17 cellular contexts compared by ENCODE assay signal in the genomic region with DNA sequence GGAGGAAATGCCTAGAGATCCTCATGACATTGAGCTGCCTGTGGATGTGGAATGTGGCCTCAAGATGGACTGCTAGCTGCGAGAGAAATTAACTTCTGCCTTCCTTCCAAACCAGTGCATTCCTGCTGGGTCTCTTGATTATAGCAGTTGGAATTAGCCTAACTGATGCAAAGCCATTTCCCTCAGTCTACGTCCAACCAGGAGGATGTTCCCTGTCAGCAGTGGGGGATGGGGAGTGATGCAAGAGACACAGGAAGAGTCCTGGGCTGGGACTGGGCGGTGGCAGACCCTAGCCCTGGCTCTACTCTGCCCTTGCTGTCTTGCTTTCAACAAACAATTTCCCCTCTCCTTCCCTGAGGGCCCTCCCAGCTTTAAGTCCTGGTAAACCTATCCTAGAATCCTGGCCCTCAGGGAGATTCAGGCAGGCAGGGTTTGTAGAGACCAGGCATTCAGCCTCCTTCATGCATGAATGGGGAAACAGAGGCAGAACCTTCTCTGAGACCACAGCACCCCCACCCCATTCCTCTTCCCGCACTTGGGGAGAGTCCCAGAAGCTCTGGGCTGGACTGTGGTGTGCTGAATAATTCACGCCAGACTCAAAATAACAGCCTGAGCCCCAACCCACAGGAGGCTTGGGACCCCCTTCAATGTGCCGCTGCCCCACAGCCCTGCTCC. TPM values are rescaled to one million over a fixed set of nuclear protein-coding genes. Genes with fewer than 3 reads are reported as not detected.
A peak's percentile ranks its signal among the peaks of the same experiment; 100 is the strongest.
DNase-seq lines count a peak whose midpoint lies in the region; ATAC-seq and TF ChIP-seq lines count a peak whose summit lies in the region.
"Had no signal": no experiment of that assay in that cellular context is flagged by ENCODE, and none has a peak within 500 bp of the region (broad histone marks: within the 10 kb centered on the region; RNA-seq: fewer than 3 reads in every experiment).

No MANE protein-coding gene starts in this region.

- POLR2A ChIA-PET in AG04449 (lab: Yijun Ruan, JAX), result interaction anchor here (1.0 kb wide), 1 partner anchor 17 kb away, joined by 3 read pairs; the partner anchor contains the start of gene C11orf96

- peaks cover 4% of the 10 kb centered on the region for H3K9me3 Mint-ChIP-seq in HFFc6

- peaks cover 10% of the 10 kb centered on the region for H3K27me3 Mint-ChIP-seq in HFFc6 (ENCODE audit: insufficient read depth)

- DNase-seq in AG04449 (ENCODE audit: low read depth, low spot score) (peak; percentile 42), ELF-1 (ENCODE audit: low read depth, low spot score) (peak; percentile 80), body of pancreas (no peak), left colon (no peak), HFFc6 (no peak), NCI-H1930 (lab: John Stamatoyannopoulos, UW) (no peak)
- DNase-seq: CD4-positive, CD25-positive, alpha-beta regulatory T cell; IMR-90; MV-4-11; NCI-H1105 treated with DMSO at 0.1 percent for 48 hours; NCI-H2081; NCI-H2171; NCI-H526 had no signal

- intact Hi-C loops in body of pancreas (cut with DNase I), result no loop called here
- intact Hi-C loops in left colon (cut with DNase I, micrococcal nuclease), result no loop called here

- peak; percentile 33 for ATAC-seq in body of pancreas
- no peak for ATAC-seq in left colon
- no peak for ATAC-seq in GM18505 (IDR thresholded peaks at IDR 0.05; ENCODE audit: unreplicated experiment)

- no peak overlapping the region for H3K27ac Mint-ChIP-seq in HFFc6
- H3K27ac Mint-ChIP-seq: CD4-positive, CD25-positive, alpha-beta regulatory T cell had no signal

- WGBS in body of pancreas, 2 donors, result 82 to 95% methylated on average over 5 to 6 of the region's 6 CpGs

- H3K9ac ChIP-seq in iPS-20b (ENCODE audit: low read depth, low read length), result no peak overlapping the region

- H3K27me3 ChIP-seq in body of pancreas (no peaks in the 10 kb centered on the region), iPS-20b (ENCODE audit: insufficient read depth, low read length) (no peaks in the 10 kb centered on the region)
- H3K27me3 ChIP-seq: Peyer's patch had no signal

- H3K36me3 ChIP-seq in body of pancreas (replicated peaks in 1 of 2; ENCODE audit: insufficient read depth in 1 of 2, low read depth in 2 of 2), result no peaks in the 10 kb centered on the region
- no peaks in the 10 kb centered on the region for H3K36me3 ChIP-seq in iPS-20b (ENCODE audit: insufficient read depth, low read depth, low read length)
- H3K36me3 ChIP-seq: Peyer's patch had no signal

- no peak overlapping the region for H3K27ac ChIP-seq in body of pancreas
- peak overlapping the region; percentile 51 for H3K27ac ChIP-seq in iPS-20b (ENCODE audit: low read length)
- H3K27ac ChIP-seq: Peyer's patch had no signal

- H3K9me3 ChIP-seq in body of pancreas (no peaks in the 10 kb centered on the region), iPS-20b (ENCODE audit: insufficient read depth, low read depth, low read length) (no peaks in the 10 kb centered on the region)
- H3K9me3 ChIP-seq: Peyer's patch had no signal

- CTCF ChIA-PET in AG04449 (lab: Yijun Ruan, JAX), result interaction anchor here (1.0 to 7.6 kb wide), 4 partner anchors 9 to 15 kb away, joined by 3 to 88 read pairs (median 4); partner anchors contain the start of gene C11orf96

- H3K4me3 ChIP-seq in AG04449 (ENCODE audit: low read depth, low read length) (no peak overlapping the region), body of pancreas (no peak overlapping the region), iPS-20b (ENCODE audit: low read length) (no peak overlapping the region)
- H3K4me3 ChIP-seq: Peyer's patch had no signal

- TF ChIP-seq POLR2A in body of pancreas (IDR thresholded peaks at IDR 0.05) (no peak), GM18505 (IDR thresholded peaks at IDR 0.05; ENCODE audit: borderline replicate concordance, extremely low read depth, insufficient read depth, insufficient read length) (no peak)

- H3K36me3 Mint-ChIP-seq in HFFc6 (ENCODE audit: low read depth), result no peaks in the 10 kb centered on the region
- H3K36me3 Mint-ChIP-seq: CD4-positive, CD25-positive, alpha-beta regulatory T cell had no signal

- TF ChIP-seq CTCF in AG04449 (IDR thresholded peaks at IDR 0.05; ENCODE audit: insufficient read depth, low read length, missing control alignments), result no peak
- no peak for TF ChIP-seq CTCF in body of pancreas (IDR thresholded peaks at IDR 0.05)
- no peak for TF ChIP-seq CTCF in HFFc6 (IDR thresholded peaks at IDR 0.05)

- no peaks in the 10 kb centered on the region for H3K4me1 ChIP-seq in body of pancreas
- H3K4me1 ChIP-seq in iPS-20b (ENCODE audit: insufficient read depth, low read length), result peaks cover 17% of the 10 kb centered on the region

- peaks cover 21% of the 10 kb centered on the region for H3K4me1 Mint-ChIP-seq in HFFc6 (ENCODE audit: low read depth)
- H3K4me1 Mint-ChIP-seq: CD4-positive, CD25-positive, alpha-beta regulatory T cell had no signal

- H3K4me3 Mint-ChIP-seq in HFFc6, result no peak overlapping the region
- H3K4me3 Mint-ChIP-seq: CD4-positive, CD25-positive, alpha-beta regulatory T cell had no signal

RNA-seq across cellular contexts. Expression of gene C11orf96, which starts 17.0 kb away (rescaled TPM):
- total RNA-seq in body of pancreas (100 to 1,000 TPM in 1 of 2 donors, 10 to 100 TPM in 1; 64.9 to 184 TPM), left colon (10 to 100 TPM; 19.0 to 22.0 TPM)
- under 1 TPM; 0.23 to 0.37 (median 0.33) TPM for total RNA-seq in HFFc6 (2021; fragmentation: NEBNext Ultra II Directional; extraction: Animal tissue kit (Norgen Biotek cat#: 25700))
- total RNA-seq: OCI-LY7 had no signal

Comparison
In these comparisons a context has a peak if more than half of its experiments do, and no peak if none do; other contexts are left out.
1. DNase-seq: peak in AG04449 (single experiment) and ELF-1 (single experiment); none in body of pancreas (0 of 4), left colon (0 of 2), HFFc6 (single experiment) and NCI-H1930 (0 of 2).
2. RNA of gene C11orf96, which starts 17.0 kb away (total RNA-seq): 64.9 to 184 TPM in body of pancreas and 19.0 to 22.0 TPM in left colon; 0.23 to 0.37 TPM in HFFc6; every median in the first group is over 10 times any median in the second.